In the genomic region with DNA sequence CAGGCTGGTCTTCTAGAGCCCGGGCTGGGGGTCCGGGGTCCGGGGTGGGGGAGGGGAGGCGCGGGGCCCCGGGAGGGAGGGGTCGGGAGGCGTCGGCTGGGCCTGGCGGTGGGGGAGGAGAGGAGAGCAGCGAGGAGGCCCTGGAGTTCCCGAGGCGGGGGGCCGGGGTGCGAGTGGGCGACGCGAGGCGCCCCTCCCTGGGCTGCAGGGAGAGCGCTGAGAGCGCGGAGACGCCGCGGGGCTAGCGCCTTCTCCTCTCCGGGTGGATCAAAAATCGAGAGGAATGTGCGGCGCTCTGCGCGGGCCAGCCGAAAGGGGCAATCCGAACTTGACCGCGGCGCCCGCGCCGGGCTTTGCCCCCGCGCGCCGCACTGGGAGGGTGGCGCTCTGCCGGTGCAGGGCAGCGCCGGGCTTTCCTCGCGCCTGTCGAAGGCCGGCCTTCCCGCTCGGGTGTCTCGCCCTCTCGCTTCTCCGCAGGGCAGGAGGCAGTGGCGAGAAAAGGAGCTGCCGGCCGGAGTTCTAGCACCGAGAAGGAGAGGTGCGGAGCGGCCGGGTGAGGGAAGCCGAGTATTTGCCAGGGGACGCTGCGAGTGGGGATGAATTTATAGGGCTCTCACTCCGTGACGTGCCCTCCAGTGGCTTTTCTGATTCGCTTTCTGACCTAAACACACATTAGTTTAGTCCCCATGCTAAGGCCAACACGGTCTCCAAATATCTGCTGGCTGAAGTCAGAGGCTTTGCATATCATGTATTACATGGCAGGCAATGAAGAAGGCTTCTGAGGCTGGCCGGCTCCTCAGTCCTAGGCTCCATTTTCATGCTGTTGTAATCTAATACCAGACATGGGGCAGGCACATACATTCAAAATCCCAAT, we compare ENCODE assay signal across 8 cellular contexts. TPM values are rescaled to one million over a fixed set of nuclear protein-coding genes. Genes with fewer than 3 reads are reported as not detected.
A peak's percentile ranks its signal among the peaks of the same experiment; 100 is the strongest.
DNase-seq lines count a peak whose midpoint lies in the region; ATAC-seq lines count a peak whose summit lies in the region.

A gene with protein sequence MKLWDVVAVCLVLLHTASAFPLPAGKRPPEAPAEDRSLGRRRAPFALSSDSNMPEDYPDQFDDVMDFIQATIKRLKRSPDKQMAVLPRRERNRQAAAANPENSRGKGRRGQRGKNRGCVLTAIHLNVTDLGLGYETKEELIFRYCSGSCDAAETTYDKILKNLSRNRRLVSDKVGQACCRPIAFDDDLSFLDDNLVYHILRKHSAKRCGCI (minus strand): TSS at position 6 of the 874 bp plus-strand sequence. CDS start 5,245 bp downstream, outside the sequence.

- H3K4me3 Mint-ChIP-seq in activated T-helper 1 cell treated with anti-CD3 and anti-CD28 coated beads, Interleukin-12 subunit alpha, Interleukin-12 subunit beta, Interleukin-2, Interleukin-4 antibody, amounts not matched to agents 30 ng/mL and 10 ng/mL and 1 ng/mL, durations not matched to agents 14 hours and 24 hours and 36 hours, result peak within 1 kb of the TSS; percentile 32

- DNase-seq in AG08396 (ENCODE audit: low spot score) (peak; percentile 88), left ventricle myocardium superior (peak; percentile 52), retina (peak; percentile 83), COR-L47 (lab: John Stamatoyannopoulos, UW) (no peak), kidney glomerular epithelial cell (lab: John Stamatoyannopoulos, UW) (no peak)
- no peak for DNase-seq in activated T-helper 1 cell treated with anti-CD3 and anti-CD28 coated beads, Interleukin-12 subunit alpha, Interleukin-12 subunit beta, Interleukin-2, Interleukin-4 antibody, amounts not matched to agents 30 ng/mL and 10 ng/mL and 1 ng/mL, durations not matched to agents 14 hours and 24 hours and 36 hours (ENCODE audit: low spot score)

- H3K27me3 Mint-ChIP-seq in activated T-helper 1 cell treated with anti-CD3 and anti-CD28 coated beads, Interleukin-12 subunit alpha, Interleukin-12 subunit beta, Interleukin-2, Interleukin-4 antibody, amounts not matched to agents 30 ng/mL and 10 ng/mL and 1 ng/mL, durations not matched to agents 14 hours and 24 hours and 36 hours (ENCODE audit: insufficient read depth), result peaks cover 69% of the 10 kb centered on the region

- H3K9me3 Mint-ChIP-seq in activated T-helper 1 cell treated with anti-CD3 and anti-CD28 coated beads, Interleukin-12 subunit alpha, Interleukin-12 subunit beta, Interleukin-2, Interleukin-4 antibody, amounts not matched to agents 30 ng/mL and 10 ng/mL and 1 ng/mL, durations not matched to agents 14 hours and 24 hours and 36 hours, result no peaks in the 10 kb centered on the region

- peaks cover 2% of the 10 kb centered on the region for H3K36me3 Mint-ChIP-seq in activated T-helper 1 cell treated with anti-CD3 and anti-CD28 coated beads, Interleukin-12 subunit alpha, Interleukin-12 subunit beta, Interleukin-2, Interleukin-4 antibody, amounts not matched to agents 30 ng/mL and 10 ng/mL and 1 ng/mL, durations not matched to agents 14 hours and 24 hours and 36 hours (ENCODE audit: low read depth)

- no peak within 1 kb of the TSS for H3K27ac Mint-ChIP-seq in activated T-helper 1 cell treated with anti-CD3 and anti-CD28 coated beads, Interleukin-12 subunit alpha, Interleukin-12 subunit beta, Interleukin-2, Interleukin-4 antibody, amounts not matched to agents 30 ng/mL and 10 ng/mL and 1 ng/mL, durations not matched to agents 14 hours and 24 hours and 36 hours

- intact Hi-C loops in activated T-helper 1 cell treated with anti-CD3 and anti-CD28 coated beads, Interleukin-12 subunit alpha, Interleukin-12 subunit beta, Interleukin-2, Interleukin-4 antibody, amounts not matched to agents 30 ng/mL and 10 ng/mL and 1 ng/mL, durations not matched to agents 14 hours and 24 hours and 36 hours (cut with micrococcal nuclease), result no loop called here
- intact Hi-C loops in left ventricle myocardium superior (cut with micrococcal nuclease), result no loop called here

- H3K4me1 Mint-ChIP-seq in activated T-helper 1 cell treated with anti-CD3 and anti-CD28 coated beads, Interleukin-12 subunit alpha, Interleukin-12 subunit beta, Interleukin-2, Interleukin-4 antibody, amounts not matched to agents 30 ng/mL and 10 ng/mL and 1 ng/mL, durations not matched to agents 14 hours and 24 hours and 36 hours (ENCODE audit: low read depth), result peaks cover 20% of the 10 kb centered on the region

- ATAC-seq in GM18498 (IDR thresholded peaks at IDR 0.05; ENCODE audit: unreplicated experiment) (peak; percentile 28), left ventricle myocardium superior (peak; percentile 68), HG03175 (IDR thresholded peaks at IDR 0.05; ENCODE audit: unreplicated experiment) (no peak)

RNA-seq across cellular contexts. Expression of the gene that starts here (rescaled TPM):
- 0.36 and 0.44 TPM in 2 replicates for total RNA-seq in activated T-helper 1 cell treated with anti-CD3 and anti-CD28 coated beads, Interleukin-12 subunit alpha, Interleukin-12 subunit beta, Interleukin-2, Interleukin-4 antibody, amounts not matched to agents 30 ng/mL and 10 ng/mL and 1 ng/mL, durations not matched to agents 14 hours and 24 hours and 36 hours
- 0.20 TPM for total RNA-seq in left ventricle myocardium superior

Comparison
In these comparisons a context has a peak if more than half of its experiments do, and no peak if none do; other contexts are left out.
1. Peak in DNase-seq and ATAC-seq in left ventricle myocardium superior; RNA of the gene not detected or under 1 TPM.
2. DNase-seq: peak in AG08396 (single experiment) and retina (single experiment); none in activated T-helper 1 cell treated with anti-CD3 and anti-CD28 coated beads, Interleukin-12 subunit alpha, Interleukin-12 subunit beta, Interleukin-2, Interleukin-4 antibody, amounts not matched to agents 30 ng/mL and 10 ng/mL and 1 ng/mL, durations not matched to agents 14 hours and 24 hours and 36 hours (single experiment), COR-L47 (single experiment) and kidney glomerular epithelial cell (single experiment).